1 cellular context compared by ENCODE assay signal in genomic region chr11:119438599-119438998, GRCh38.
TF ChIP-seq lines count a peak whose summit lies in the region.

No MANE protein-coding gene starts in this region.

TF ChIP-seq in HEK293T, 16 proteins besides CTCF, POLR2A, EP300 and RAD21 (continued from another document):
- no peak for TF ChIP-seq NFRKB (IDR thresholded peaks at IDR 0.05)
- TF ChIP-seq HDGF (IDR thresholded peaks at IDR 0.05; ENCODE audit: borderline replicate concordance), result no peak
- TF ChIP-seq FOXA1 (IDR thresholded peaks at IDR 0.05), result no peak
- no peak for TF ChIP-seq ELF4 (IDR thresholded peaks at IDR 0.05)
- TF ChIP-seq FOXM1 (IDR thresholded peaks at IDR 0.05; ENCODE audit: borderline replicate concordance), result no peak
